Comparison of ENCODE assay signal across 10 cellular contexts in genomic region chr1:194225781-194226180, GRCh38.
DNase-seq lines count a peak whose midpoint lies in the region; ATAC-seq, FAIRE-seq and TF ChIP-seq lines count a peak whose summit lies in the region.
"Had no signal": no experiment of that assay in that cellular context is flagged by ENCODE, and none has a peak within 500 bp of the region (broad histone marks: within the 10 kb centered on the region; RNA-seq: fewer than 3 reads in every experiment).

No MANE protein-coding gene starts in this region.

- no peak overlapping the region for H3K4me3 ChIP-seq in suprapubic skin

- no peaks in the 10 kb centered on the region for H3K27me3 Mint-ChIP-seq in activated CD8-positive, alpha-beta T cell treated with anti-CD3 and anti-CD28 coated beads, Interleukin-2, amount 10 ng/mL, durations not matched to agents 7 days and 5 days (ENCODE audit: low read depth)
- H3K27me3 Mint-ChIP-seq: dendritic cell treated with granulocyte-macrophage colony-stimulating factor and Interleukin-4, amounts not matched to agents 40 ng/mL and 50 ng/mL, for 4 days had no signal

- no peak overlapping the region for H3K27ac Mint-ChIP-seq in activated CD8-positive, alpha-beta T cell treated with anti-CD3 and anti-CD28 coated beads, Interleukin-2, amount 10 ng/mL, durations not matched to agents 7 days and 5 days
- H3K27ac Mint-ChIP-seq: dendritic cell treated with granulocyte-macrophage colony-stimulating factor and Interleukin-4, amounts not matched to agents 40 ng/mL and 50 ng/mL, for 4 days had no signal

- H3K27ac ChIP-seq in suprapubic skin = no peak overlapping the region

- no peaks in the 10 kb centered on the region for H3K36me3 ChIP-seq in suprapubic skin

- ATAC-seq in GM18508 (IDR thresholded peaks at IDR 0.05; ENCODE audit: insufficient read depth, unreplicated experiment) (peak; percentile 98), GM21723 (IDR thresholded peaks at IDR 0.05; ENCODE audit: unreplicated experiment) (peak; percentile 96), HG03565 (IDR thresholded peaks at IDR 0.05; ENCODE audit: unreplicated experiment) (peak; percentile 95)
- peak; percentile 74 for ATAC-seq in activated CD8-positive, alpha-beta T cell treated with anti-CD3 and anti-CD28 coated beads, Interleukin-2, amount 10 ng/mL, durations not matched to agents 7 days and 5 days

- no peak for FAIRE-seq in HTR-8/SVneo (lab: Jason Lieb, UNC)

- 55% methylated on average over 2 of the region's 2 CpGs for WGBS in suprapubic skin

- no peak for TF ChIP-seq CTCF in suprapubic skin (IDR thresholded peaks at IDR 0.05)

- peaks cover 4% of the 10 kb centered on the region for H3K9me3 Mint-ChIP-seq in activated CD8-positive, alpha-beta T cell treated with anti-CD3 and anti-CD28 coated beads, Interleukin-2, amount 10 ng/mL, durations not matched to agents 7 days and 5 days (ENCODE audit: insufficient read depth)

- peaks cover 12% of the 10 kb centered on the region for H3K4me1 Mint-ChIP-seq in activated CD8-positive, alpha-beta T cell treated with anti-CD3 and anti-CD28 coated beads, Interleukin-2, amount 10 ng/mL, durations not matched to agents 7 days and 5 days (ENCODE audit: low read depth)

- H3K27me3 ChIP-seq in suprapubic skin = no peaks in the 10 kb centered on the region

- POLR2A ChIA-PET in activated CD8-positive, alpha-beta T cell treated with anti-CD3 and anti-CD28 coated beads, Interleukin-2, amount 10 ng/mL, durations not matched to agents 7 days and 5 days (lab: Charles Lee) = no interaction called here

- H3K36me3 Mint-ChIP-seq in activated CD8-positive, alpha-beta T cell treated with anti-CD3 and anti-CD28 coated beads, Interleukin-2, amount 10 ng/mL, durations not matched to agents 7 days and 5 days (ENCODE audit: low read depth) = no peaks in the 10 kb centered on the region

- no peak overlapping the region for H3K4me3 Mint-ChIP-seq in activated CD8-positive, alpha-beta T cell treated with anti-CD3 and anti-CD28 coated beads, Interleukin-2, amount 10 ng/mL, durations not matched to agents 7 days and 5 days
- H3K4me3 Mint-ChIP-seq: dendritic cell treated with granulocyte-macrophage colony-stimulating factor and Interleukin-4, amounts not matched to agents 40 ng/mL and 50 ng/mL, for 4 days had no signal

- CTCF ChIA-PET in activated CD8-positive, alpha-beta T cell treated with anti-CD3 and anti-CD28 coated beads, Interleukin-2, amount 10 ng/mL, durations not matched to agents 7 days and 5 days (lab: Charles Lee) = no interaction called here

- TF ChIP-seq EP300 in suprapubic skin (IDR thresholded peaks at IDR 0.05) = no peak

- H3K9me3 ChIP-seq in suprapubic skin = no peaks in the 10 kb centered on the region

- peak; percentile 33 for DNase-seq in activated CD8-positive, alpha-beta T cell treated with anti-CD3 and anti-CD28 coated beads, Interleukin-2, amount 10 ng/mL, durations not matched to agents 7 days and 5 days
- no peak for DNase-seq in HTR-8/SVneo (ENCODE audit: insufficient read length, low spot score)
- DNase-seq in suprapubic skin (ENCODE audit: low spot score in 2 of 2) = no peak
- DNase-seq in NCI-H748 (lab: John Stamatoyannopoulos, UW; ENCODE audit: unreplicated experiment) = no peak
- DNase-seq in amniotic stem cell (lab: John Stamatoyannopoulos, UW) = no peak
- DNase-seq: NCI-H146 had no signal

- no peak for TF ChIP-seq POLR2A in suprapubic skin (IDR thresholded peaks at IDR 0.05)

- no peaks in the 10 kb centered on the region for H3K4me1 ChIP-seq in suprapubic skin
